Comparison of ENCODE assay signal across 2 cellular contexts in genomic region chr2:188515918-188516317, GRCh38.
TF ChIP-seq lines count a peak whose summit lies in the region.

No MANE protein-coding gene starts in this region.

TF ChIP-seq in GM23338, 12 proteins besides CTCF, POLR2A, EP300 and RAD21 (continued from another document):
- no peak for TF ChIP-seq ZNF462 (CRISPR knock-in tag; IDR thresholded peaks at IDR 0.05)
- no peak for TF ChIP-seq REST (IDR thresholded peaks at IDR 0.05; ENCODE audit: unreplicated experiment)
- TF ChIP-seq ZNF331 (CRISPR knock-in tag; IDR thresholded peaks at IDR 0.05; ENCODE audit: low read depth): no peak
- TF ChIP-seq STAT1 (IDR thresholded peaks at IDR 0.05; ENCODE audit: unreplicated experiment): no peak
- no peak for TF ChIP-seq JUNB (IDR thresholded peaks at IDR 0.05; ENCODE audit: unreplicated experiment)
- TF ChIP-seq EZH2phosphoT487 (IDR thresholded peaks at IDR 0.05; ENCODE audit: unreplicated experiment): no peak
- no peak for TF ChIP-seq CREB1 (CRISPR knock-in tag; IDR thresholded peaks at IDR 0.05; ENCODE audit: low read depth)
- TF ChIP-seq NANOG (IDR thresholded peaks at IDR 0.05; ENCODE audit: borderline replicate concordance): no peak
- TF ChIP-seq EZH2 (IDR thresholded peaks at IDR 0.05; ENCODE audit: low read depth, unreplicated experiment): no peak
- no peak for TF ChIP-seq ETS1 (IDR thresholded peaks at IDR 0.05)

TF ChIP-seq in WTC11, 78 proteins besides CTCF, POLR2A, EP300 and RAD21 (continued from another document):
- TF ChIP-seq EMX1 (CRISPR knock-in tag; IDR thresholded peaks at IDR 0.05) (no peak), ZNF138 (CRISPR knock-in tag; conservative IDR thresholded peaks at IDR 0.05) (no peak), SMAD3 (CRISPR knock-in tag; IDR thresholded peaks at IDR 0.05; ENCODE audit: borderline replicate concordance) (no peak), MLX (CRISPR knock-in tag; IDR thresholded peaks at IDR 0.05) (no peak), ETV6 (CRISPR knock-in tag; IDR thresholded peaks at IDR 0.05) (no peak), ZNF512 (CRISPR knock-in tag; IDR thresholded peaks at IDR 0.05; ENCODE audit: borderline replicate concordance) (no peak), ZNF317 (CRISPR knock-in tag; IDR thresholded peaks at IDR 0.05; ENCODE audit: borderline replicate concordance, low read depth) (no peak), USF2 (CRISPR knock-in tag; IDR thresholded peaks at IDR 0.05) (no peak), JUN (CRISPR knock-in tag; IDR thresholded peaks at IDR 0.05) (no peak), MXD4 (CRISPR knock-in tag; IDR thresholded peaks at IDR 0.05; ENCODE audit: borderline replicate concordance) (no peak)
